ENCODE assay signal across 17 cellular contexts in the genomic region with DNA sequence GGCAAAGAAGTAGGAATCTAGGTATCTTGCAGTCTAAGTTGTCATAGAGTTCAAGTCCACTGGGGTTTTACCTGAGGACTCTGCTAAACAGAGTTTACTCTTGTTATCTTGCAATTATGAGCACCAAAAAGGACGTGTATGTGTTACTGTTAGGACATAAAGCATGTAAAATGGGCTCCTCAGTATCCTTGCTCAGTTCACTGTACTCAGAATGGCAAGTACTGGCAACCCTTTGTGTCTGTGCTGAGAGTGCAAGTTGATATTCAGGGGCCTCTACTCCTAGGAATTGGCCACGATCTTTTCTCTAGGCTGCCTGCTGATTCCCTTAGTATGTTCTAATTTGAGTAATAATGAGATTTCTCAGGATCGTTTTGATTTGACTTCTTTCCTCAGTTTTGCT. TPM values are rescaled to one million over a fixed set of nuclear protein-coding genes. Genes with fewer than 3 reads are reported as not detected.
DNase-seq lines count a peak whose midpoint lies in the region; ATAC-seq and TF ChIP-seq lines count a peak whose summit lies in the region.
"Had no signal": no experiment of that assay in that cellular context is flagged by ENCODE, and none has a peak within 500 bp of the region (broad histone marks: within the 10 kb centered on the region; RNA-seq: fewer than 3 reads in every experiment).

No MANE protein-coding gene starts in this region.

- H3K4me1 Mint-ChIP-seq in activated T-cell treated with anti-CD3 and anti-CD28 coated beads, Interleukin-2, amount 50 U/mL, for 72 hours (ENCODE audit: low read depth): peaks cover 58% of the 10 kb centered on the region
- peaks cover 49% of the 10 kb centered on the region for H3K4me1 Mint-ChIP-seq in central memory CD8-positive, alpha-beta T cell

- H3K4me3 Mint-ChIP-seq in activated T-cell treated with anti-CD3 and anti-CD28 coated beads, Interleukin-2, amount 50 U/mL, for 72 hours: peak overlapping the region; percentile 29 to 46
- no peak overlapping the region for H3K4me3 Mint-ChIP-seq in central memory CD8-positive, alpha-beta T cell

- no peaks in the 10 kb centered on the region for H3K36me3 ChIP-seq in right atrium auricular region
- H3K36me3 ChIP-seq: HAP-1, SJCRH30 had no signal

- no peak for TF ChIP-seq CTCF in right atrium auricular region (IDR thresholded peaks at IDR 0.05)

- peak in 1 of 2 donors; percentile 41 for ATAC-seq in activated T-cell treated with anti-CD3 and anti-CD28 coated beads, Interleukin-2, amount 50 U/mL, for 72 hours (replicated peaks in 1 of 2)
- no peak for ATAC-seq in central memory CD8-positive, alpha-beta T cell (replicated peaks; ENCODE audit: extremely low read depth, poor library complexity, severe bottlenecking)
- ATAC-seq in GM18873 (IDR thresholded peaks at IDR 0.05; ENCODE audit: low FRiP score, unreplicated experiment): no peak
- ATAC-seq: A549 had no signal

- peaks cover 5 to 9% of the 10 kb centered on the region in 2 donors for H3K36me3 Mint-ChIP-seq in activated T-cell treated with anti-CD3 and anti-CD28 coated beads, Interleukin-2, amount 50 U/mL, for 72 hours (ENCODE audit: insufficient read depth in 2 of 2)
- no peaks in the 10 kb centered on the region for H3K36me3 Mint-ChIP-seq in central memory CD8-positive, alpha-beta T cell (ENCODE audit: insufficient read depth)

- H3K4me3 ChIP-seq in right atrium auricular region: no peak overlapping the region
- H3K4me3 ChIP-seq: A549; BLaER1 treated with 17β-estradiol and CSF1 and Interleukin-3, amounts not matched to agents 10 nM and 100 nM; HAP-1; SJCRH30 had no signal

- H3K27ac Mint-ChIP-seq in activated T-cell treated with anti-CD3 and anti-CD28 coated beads, Interleukin-2, amount 50 U/mL, for 72 hours: no peak overlapping the region
- H3K27ac Mint-ChIP-seq in central memory CD8-positive, alpha-beta T cell (ENCODE audit: low read depth): peak overlapping the region; percentile 27

- DNase-seq in activated T-cell treated with anti-CD3 and anti-CD28 coated beads, Interleukin-2, amount 50 U/mL, for 72 hours: no peak
- DNase-seq in activated T-cell treated with anti-CD3 and anti-CD28 coated beads for 4 hours: no peak
- DNase-seq in OCI-M1 (lab: John Stamatoyannopoulos, UW): peak; percentile 69
- DNase-seq in central memory CD8-positive, alpha-beta T cell (ENCODE audit: low spot score in 2 of 2): no peak
- DNase-seq in right atrium auricular region (ENCODE audit: low spot score): no peak
- no peak for DNase-seq in kidney tubule cell (ENCODE audit: low spot score)
- DNase-seq: NCI-H1417 treated with DMSO at 0.1 percent for 48 hours; NCI-H2029; NCI-H2171; NCI-H446; NCI-H69; NK-92 treated with Interleukin-12 subunit alpha and Interleukin-12 subunit beta, amount 100 ng/mL, for 24 hours; SJCRH30 had no signal

- H3K27me3 ChIP-seq in right atrium auricular region: no peaks in the 10 kb centered on the region
- H3K27me3 ChIP-seq: BLaER1 treated with 17β-estradiol and CSF1 and Interleukin-3, amounts not matched to agents 10 nM and 100 nM; SJCRH30 had no signal

- no peaks in the 10 kb centered on the region for H3K27me3 Mint-ChIP-seq in activated T-cell treated with anti-CD3 and anti-CD28 coated beads, Interleukin-2, amount 50 U/mL, for 72 hours (ENCODE audit: low read depth)
- no peaks in the 10 kb centered on the region for H3K27me3 Mint-ChIP-seq in central memory CD8-positive, alpha-beta T cell

- peaks cover 0 to 32% of the 10 kb centered on the region in 2 donors for H3K4me1 ChIP-seq in right atrium auricular region
- H3K4me1 ChIP-seq: HAP-1, SJCRH30 had no signal

- H3K9me3 ChIP-seq in right atrium auricular region: no peaks in the 10 kb centered on the region
- H3K9me3 ChIP-seq: A549, HAP-1, SJCRH30 had no signal

- H3K9me3 Mint-ChIP-seq in activated T-cell treated with anti-CD3 and anti-CD28 coated beads, Interleukin-2, amount 50 U/mL, for 72 hours: peaks cover 4 to 5% of the 10 kb centered on the region in 2 donors
- H3K9me3 Mint-ChIP-seq in central memory CD8-positive, alpha-beta T cell: no peaks in the 10 kb centered on the region

- no peak overlapping the region for H3K27ac ChIP-seq in right atrium auricular region
- H3K27ac ChIP-seq: A549; BLaER1 treated with 17β-estradiol and CSF1 and Interleukin-3, amounts not matched to agents 10 nM and 100 nM; SJCRH30 had no signal

RNA-seq across cellular contexts. Expression of a gene that starts 13.3 kb away (rescaled TPM):
- 10 to 100 TPM; 15.9 to 18.9 TPM for total RNA-seq in activated T-cell treated with anti-CD3 and anti-CD28 coated beads, Interleukin-2, amount 50 U/mL, for 72 hours
- 10 to 100 TPM; 28.3 to 31.4 TPM for total RNA-seq in right atrium auricular region
